24 cellular contexts compared by ENCODE assay signal in genomic region chr10:49174261-49174925, GRCh38. TPM values are rescaled to one million over a fixed set of nuclear protein-coding genes. Genes with fewer than 3 reads are reported as not detected.
DNase-seq lines count a peak whose midpoint lies in the region; ATAC-seq and TF ChIP-seq lines count a peak whose summit lies in the region.
"Had no signal": no experiment of that assay in that cellular context is flagged by ENCODE, and none has a peak within 500 bp of the region (broad histone marks: within the 10 kb centered on the region; RNA-seq: fewer than 3 reads in every experiment).

No MANE protein-coding gene starts in this region.

- H4K20me1 ChIP-seq in OCI-LY3 (ENCODE audit: insufficient read depth, low read length) (no peaks in the 10 kb centered on the region), osteoblast (ENCODE audit: insufficient read depth, low read length) (no peaks in the 10 kb centered on the region)

- H3K4me3 ChIP-seq in CD8-positive, alpha-beta memory T cell (ENCODE audit: low read length) = no peak overlapping the region
- H3K4me3 ChIP-seq in OCI-LY3 (ENCODE audit: low read length) (no peak overlapping the region), osteoblast (ENCODE audit: insufficient read depth, low read length) (no peak overlapping the region)
- H3K4me3 ChIP-seq: gastroesophageal sphincter, GM12878, left lung, pancreas had no signal

- H3K27ac Mint-ChIP-seq in CD8-positive, alpha-beta memory T cell = peak overlapping the region in 1 of 8 donors; percentile 52
- peak overlapping the region; percentile 52 to 71 for H3K27ac Mint-ChIP-seq in effector memory CD8-positive, alpha-beta T cell
- H3K27ac Mint-ChIP-seq: activated naive CD4-positive, alpha-beta T cell treated with anti-CD3 and anti-CD28 coated beads, Interleukin-2, amount 50 U/mL, for 24 hours had no signal

- no peaks in the 10 kb centered on the region for H3K36me3 ChIP-seq in CD8-positive, alpha-beta memory T cell (ENCODE audit: insufficient read depth, low read length)
- H3K36me3 ChIP-seq in OCI-LY3 (replicated peaks; ENCODE audit: low read depth, low read length) = no peaks in the 10 kb centered on the region
- H3K36me3 ChIP-seq in osteoblast (ENCODE audit: insufficient read depth, low read length) = no peaks in the 10 kb centered on the region
- H3K36me3 ChIP-seq: BE2C, gastroesophageal sphincter, left lung, pancreas had no signal

- 0 out of 2 replicates have a peak overlapping the region, but pooled peaks have one; percentile 39 for H2AFZ ChIP-seq in OCI-LY3 (ENCODE audit: low read depth, low read length)
- no peak overlapping the region for H2AFZ ChIP-seq in osteoblast (ENCODE audit: low read length)

- CTCF ChIA-PET in CD8-positive, alpha-beta memory T cell (lab: Charles Lee) = no interaction called here

- no peak overlapping the region for H3K4me3 Mint-ChIP-seq in CD8-positive, alpha-beta memory T cell
- peak overlapping the region in 1 of 2 donors; percentile 37 for H3K4me3 Mint-ChIP-seq in effector memory CD8-positive, alpha-beta T cell
- H3K4me3 Mint-ChIP-seq: activated naive CD4-positive, alpha-beta T cell treated with anti-CD3 and anti-CD28 coated beads, Interleukin-2, amount 50 U/mL, for 24 hours had no signal

- no peak for DNase-seq in CD8-positive, alpha-beta memory T cell
- no peak for DNase-seq in effector memory CD8-positive, alpha-beta T cell
- DNase-seq in osteoblast (ENCODE audit: insufficient read length, low spot score, missing footprints) (peak; percentile 42), NCI-H510A treated with DMSO at 0.1 percent for 48 hours (lab: John Stamatoyannopoulos, UW) (no peak), KG1 (lab: John Stamatoyannopoulos, UW) (no peak)
- no peak for DNase-seq in activated CD4-positive, alpha-beta T cell treated with anti-CD3 and anti-CD28 coated beads, Interleukin-2, amount 50 U/mL, for 4 hours
- DNase-seq: activated CD4-positive, CD25-positive, alpha-beta regulatory T cell treated with anti-CD3 and anti-CD28 coated beads, Interleukin-2, amount 50 U/mL, for 72 hours; BE2C; cortex of kidney; GDM1; Karpas-422; NCI-H1092 treated with DMSO at 0.1 percent for 48 hours; NCI-H2081 treated with DMSO at 0.1 percent for 48 hours; pancreas; stimulated activated CD4-positive, alpha-beta T cell treated with anti-CD3 and anti-CD28 coated beads, Interleukin-2, amount 100 ng/mL, for 48 hours; substantia nigra had no signal

- H3K27me3 ChIP-seq in CD8-positive, alpha-beta memory T cell (ENCODE audit: insufficient read depth, low read length, poor library complexity, severe bottlenecking) = no peaks in the 10 kb centered on the region
- H3K27me3 ChIP-seq in OCI-LY3 (ENCODE audit: low read depth, low read length) = no peaks in the 10 kb centered on the region
- H3K27me3 ChIP-seq in osteoblast (ENCODE audit: insufficient read depth, low read length) = no peaks in the 10 kb centered on the region
- H3K27me3 ChIP-seq: BE2C, gastroesophageal sphincter, left lung, pancreas had no signal

- H3K9me3 Mint-ChIP-seq in CD8-positive, alpha-beta memory T cell = no peaks in the 10 kb centered on the region
- no peaks in the 10 kb centered on the region for H3K9me3 Mint-ChIP-seq in effector memory CD8-positive, alpha-beta T cell
- H3K9me3 Mint-ChIP-seq: activated naive CD4-positive, alpha-beta T cell treated with anti-CD3 and anti-CD28 coated beads, Interleukin-2, amount 50 U/mL, for 24 hours had no signal

- H3K4me2 ChIP-seq in OCI-LY3 (ENCODE audit: low read length) (peak overlapping the region; percentile 53), osteoblast (ENCODE audit: insufficient read depth, low read length) (no peak overlapping the region)

- no peaks in the 10 kb centered on the region for H3K79me2 ChIP-seq in OCI-LY3 (ENCODE audit: low read length)
- no peaks in the 10 kb centered on the region for H3K79me2 ChIP-seq in osteoblast (ENCODE audit: insufficient read depth, low read length)

- no peaks in the 10 kb centered on the region for H3K36me3 Mint-ChIP-seq in CD8-positive, alpha-beta memory T cell
- no peaks in the 10 kb centered on the region for H3K36me3 Mint-ChIP-seq in effector memory CD8-positive, alpha-beta T cell (ENCODE audit: insufficient read depth)
- H3K36me3 Mint-ChIP-seq: activated naive CD4-positive, alpha-beta T cell treated with anti-CD3 and anti-CD28 coated beads, Interleukin-2, amount 50 U/mL, for 24 hours had no signal

- H3K9ac ChIP-seq in OCI-LY3 (ENCODE audit: low read length) = no peak overlapping the region; the same call in 1 of the 2 replicates

- H3K9me3 ChIP-seq in CD8-positive, alpha-beta memory T cell (ENCODE audit: low read length) = no peaks in the 10 kb centered on the region
- H3K9me3 ChIP-seq in OCI-LY3 (ENCODE audit: insufficient read depth, low read length) = no peaks in the 10 kb centered on the region
- no peaks in the 10 kb centered on the region for H3K9me3 ChIP-seq in osteoblast (ENCODE audit: low read depth, low read length)
- H3K9me3 ChIP-seq: BE2C, gastroesophageal sphincter, left lung, pancreas had no signal

- H3K4me1 ChIP-seq in CD8-positive, alpha-beta memory T cell (ENCODE audit: insufficient read depth, low read length) = peaks cover 25% of the 10 kb centered on the region
- peaks cover 78% of the 10 kb centered on the region for H3K4me1 ChIP-seq in OCI-LY3 (ENCODE audit: low read length)
- peaks cover 13% of the 10 kb centered on the region for H3K4me1 ChIP-seq in osteoblast (ENCODE audit: insufficient read depth, low read length)
- H3K4me1 ChIP-seq: BE2C, pancreas had no signal

- peak overlapping the region; percentile 22 for H3K27ac ChIP-seq in CD8-positive, alpha-beta memory T cell (ENCODE audit: low read depth, low read length)
- H3K27ac ChIP-seq in OCI-LY3 (ENCODE audit: low read length) (peak overlapping the region; percentile 34), osteoblast (ENCODE audit: low read depth, low read length) (no peak overlapping the region)
- H3K27ac ChIP-seq: gastroesophageal sphincter, left lung, pancreas had no signal

- no peak for ATAC-seq in effector memory CD8-positive, alpha-beta T cell (replicated peaks)
- ATAC-seq: gastroesophageal sphincter, GM12878, left lung, pancreas, Right ventricle myocardium inferior had no signal

- H3K27me3 Mint-ChIP-seq in CD8-positive, alpha-beta memory T cell = peaks cover 0 to 2% of the 10 kb centered on the region in 2 donors
- H3K27me3 Mint-ChIP-seq in effector memory CD8-positive, alpha-beta T cell = no peaks in the 10 kb centered on the region

- TF ChIP-seq CTCF in OCI-LY3 (IDR thresholded peaks at IDR 0.05; ENCODE audit: low read depth, low read length) (no peak), osteoblast (IDR thresholded peaks at IDR 0.05; ENCODE audit: extremely low read depth, low read depth, low read length) (no peak)

- peaks cover 20 to 24% (median 24%) of the 10 kb centered on the region in 3 donors for H3K4me1 Mint-ChIP-seq in CD8-positive, alpha-beta memory T cell
- H3K4me1 Mint-ChIP-seq in effector memory CD8-positive, alpha-beta T cell (ENCODE audit: low read depth in 2 of 2) = peaks cover 44 to 50% of the 10 kb centered on the region in 2 donors
- H3K4me1 Mint-ChIP-seq: activated naive CD4-positive, alpha-beta T cell treated with anti-CD3 and anti-CD28 coated beads, Interleukin-2, amount 50 U/mL, for 24 hours had no signal

- POLR2A ChIA-PET in CD8-positive, alpha-beta memory T cell (lab: Charles Lee) = no interaction called here

RNA-seq across cellular contexts. Expression of gene TMEM273, which starts 13.8 kb away (rescaled TPM):
- 10 to 100 TPM; 58.0 to 60.2 TPM for total RNA-seq in CD8-positive, alpha-beta memory T cell
- polyA plus RNA-seq in CD8-positive, alpha-beta memory T cell = 51.7 TPM
- 0.59 TPM in 1 of 2 replicates, not detected in the other for total RNA-seq in osteoblast
- total RNA-seq: NCI-H460 had no signal

RNA-seq across cellular contexts. Expression of gene FAM170B, which starts 40.6 kb away (rescaled TPM):
- not detected for total RNA-seq in CD8-positive, alpha-beta memory T cell
- polyA plus RNA-seq in CD8-positive, alpha-beta memory T cell = not detected
- total RNA-seq in osteoblast = not detected in 2 replicates
- total RNA-seq: gastroesophageal sphincter; GM12878; NCI-H460; pancreas; Right ventricle myocardium inferior; T-helper 1 cell treated with Interleukin-12 subunit alpha and Interleukin-12 subunit beta and Interleukin-4 antibody, amounts not matched to agents 30 ng/mL and 1 ng/mL, for 36 hours had no signal
- polyA plus RNA-seq: GM12878, pancreas had no signal

RNA-seq across cellular contexts. Expression of gene VSTM4, which starts 59.1 kb away (rescaled TPM):
- under 1 TPM; 0.07 to 0.09 TPM for total RNA-seq in CD8-positive, alpha-beta memory T cell
- not detected for polyA plus RNA-seq in CD8-positive, alpha-beta memory T cell
- 10.1 and 14.1 TPM in 2 replicates for total RNA-seq in osteoblast
- total RNA-seq: GM12878, NCI-H460 had no signal

Comparison
In these comparisons a context has a peak if more than half of its experiments do, and no peak if none do; other contexts are left out.
1. RNA of gene TMEM273, which starts 13.8 kb away (total RNA-seq): 58.0 to 60.2 TPM in CD8-positive, alpha-beta memory T cell; 0.59 TPM in osteoblast; every median in the first group is over 10 times any median in the second.
2. RNA of gene VSTM4, which starts 59.1 kb away (total RNA-seq): 10.1 to 14.1 TPM in osteoblast; 0.07 to 0.09 TPM in CD8-positive, alpha-beta memory T cell; every median in the first group is over 10 times any median in the second.